23 cellular contexts compared by ENCODE assay signal in the genomic region with DNA sequence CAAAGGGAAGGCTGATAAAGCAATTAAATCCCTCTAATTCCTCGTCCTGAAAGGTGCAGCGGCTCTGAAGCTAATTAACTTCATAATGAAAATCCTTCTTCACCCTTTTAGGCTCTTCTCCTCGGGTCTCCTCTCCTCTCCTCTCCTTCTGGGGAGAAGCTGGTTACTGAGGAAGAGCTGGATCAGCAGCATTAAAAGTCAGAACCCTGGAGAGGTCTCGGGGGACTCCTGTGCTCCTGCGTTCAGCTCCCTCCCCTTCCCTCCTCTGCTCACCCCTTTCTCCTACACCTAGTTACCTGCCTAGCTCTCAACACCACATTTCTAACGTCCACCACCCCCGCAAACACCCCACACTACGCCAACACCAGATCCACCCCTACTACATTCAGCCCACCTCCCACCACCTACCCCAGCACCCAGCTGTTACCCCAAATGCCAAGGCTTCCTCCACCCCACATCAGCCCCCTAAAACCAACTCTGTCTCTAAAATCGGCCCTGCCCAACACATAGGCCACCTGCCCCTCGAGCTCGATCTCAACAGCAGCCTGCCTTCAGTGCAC. TPM values are rescaled to one million over a fixed set of nuclear protein-coding genes. Genes with fewer than 3 reads are reported as not detected.
DNase-seq lines count a peak whose midpoint lies in the region; ATAC-seq and TF ChIP-seq lines count a peak whose summit lies in the region.
"Had no signal": no experiment of that assay in that cellular context is flagged by ENCODE, and none has a peak within 500 bp of the region (broad histone marks: within the 10 kb centered on the region; RNA-seq: fewer than 3 reads in every experiment).

No MANE protein-coding gene starts in this region.

- H3K36me3 Mint-ChIP-seq in CD14-positive monocyte, result no peaks in the 10 kb centered on the region
- no peaks in the 10 kb centered on the region for H3K36me3 Mint-ChIP-seq in stimulated activated memory B cell treated with anti-CD40 and anti-IgM and Interleukin-4, amounts not matched to agents 10 μg/mL and 1 μg/mL and 100 μg/mL, for 72 hours
- H3K36me3 Mint-ChIP-seq: CD4-positive, alpha-beta memory T cell had no signal

- ATAC-seq in stimulated activated memory B cell treated with anti-CD40 and anti-IgM and Interleukin-4, amounts not matched to agents 10 μg/mL and 1 μg/mL and 100 μg/mL, for 72 hours, result peak; percentile 5
- no peak for ATAC-seq in HG02840 (IDR thresholded peaks at IDR 0.05; ENCODE audit: low FRiP score, unreplicated experiment)
- ATAC-seq: K562, Right ventricle myocardium inferior had no signal

- no peak for TF ChIP-seq CTCF in CD14-positive monocyte (IDR thresholded peaks at IDR 0.05)

- TF ChIP-seq EP300 in Ishikawa (IDR thresholded peaks at IDR 0.05; ENCODE audit: borderline replicate concordance), result no peak

- peaks cover 33 to 62% (median 34%) of the 10 kb centered on the region in 3 donors for H3K27me3 Mint-ChIP-seq in CD14-positive monocyte (ENCODE audit: low read depth in 3 of 3)
- H3K27me3 Mint-ChIP-seq in stimulated activated memory B cell treated with anti-CD40 and anti-IgM and Interleukin-4, amounts not matched to agents 10 μg/mL and 1 μg/mL and 100 μg/mL, for 72 hours, result peaks cover 63% of the 10 kb centered on the region

- DNase-seq in CD14-positive monocyte (ENCODE audit: low spot score), result peak; percentile 17
- peak; percentile 48 for DNase-seq in iPS-NIHi11 (ENCODE audit: low spot score)
- no peak for DNase-seq in posterior cingulate gyrus
- no peak for DNase-seq in activated CD8-positive, alpha-beta memory T cell treated with anti-CD3 and anti-CD28 coated beads, Interleukin-2, amount 50 U/mL, for 4 hours
- DNase-seq: AML-193; CD4-positive, alpha-beta memory T cell; COR-L47; DMS53; GM23248; Kasumi-1; NCI-H1092 treated with DMSO at 0.1 percent for 48 hours; NCI-H187; NCI-H2107; NCI-H524; NCI-H748 treated with DMSO at 0.1 percent for 48 hours; NK-92 treated with Interleukin-12 subunit alpha and Interleukin-12 subunit beta, amount 100 ng/mL, for 24 hours; PC-9; SJCRH30 had no signal

- H3K4me3 Mint-ChIP-seq in CD14-positive monocyte, result peak overlapping the region in 1 of 2 donors; percentile 35
- no peak overlapping the region for H3K4me3 Mint-ChIP-seq in stimulated activated memory B cell treated with anti-CD40 and anti-IgM and Interleukin-4, amounts not matched to agents 10 μg/mL and 1 μg/mL and 100 μg/mL, for 72 hours
- H3K4me3 Mint-ChIP-seq: CD4-positive, alpha-beta memory T cell had no signal

- peaks cover 0 to 13% (median 0%) of the 10 kb centered on the region in 7 donors for H3K9me3 Mint-ChIP-seq in CD14-positive monocyte
- H3K9me3 Mint-ChIP-seq in stimulated activated memory B cell treated with anti-CD40 and anti-IgM and Interleukin-4, amounts not matched to agents 10 μg/mL and 1 μg/mL and 100 μg/mL, for 72 hours, result peaks cover 3% of the 10 kb centered on the region

- H3K27ac Mint-ChIP-seq in CD14-positive monocyte, result no peak overlapping the region
- no peak overlapping the region for H3K27ac Mint-ChIP-seq in stimulated activated memory B cell treated with anti-CD40 and anti-IgM and Interleukin-4, amounts not matched to agents 10 μg/mL and 1 μg/mL and 100 μg/mL, for 72 hours
- H3K27ac Mint-ChIP-seq: CD4-positive, alpha-beta memory T cell had no signal

- no peak for TF ChIP-seq RAD21 in Ishikawa (IDR thresholded peaks at IDR 0.05; ENCODE audit: low read depth)

- H3K4me1 Mint-ChIP-seq in CD14-positive monocyte, result no peaks in the 10 kb centered on the region
- no peaks in the 10 kb centered on the region for H3K4me1 Mint-ChIP-seq in stimulated activated memory B cell treated with anti-CD40 and anti-IgM and Interleukin-4, amounts not matched to agents 10 μg/mL and 1 μg/mL and 100 μg/mL, for 72 hours
- H3K4me1 Mint-ChIP-seq: CD4-positive, alpha-beta memory T cell had no signal

- intact Hi-C loops in CD14-positive monocyte (cut with micrococcal nuclease) (no loop called here), posterior cingulate gyrus (cut with DNase I) (no loop called here)

TF ChIP-seq in Ishikawa, 13 proteins besides CTCF, POLR2A, EP300 and RAD21:
- TF ChIP-seq, protein P1, sequence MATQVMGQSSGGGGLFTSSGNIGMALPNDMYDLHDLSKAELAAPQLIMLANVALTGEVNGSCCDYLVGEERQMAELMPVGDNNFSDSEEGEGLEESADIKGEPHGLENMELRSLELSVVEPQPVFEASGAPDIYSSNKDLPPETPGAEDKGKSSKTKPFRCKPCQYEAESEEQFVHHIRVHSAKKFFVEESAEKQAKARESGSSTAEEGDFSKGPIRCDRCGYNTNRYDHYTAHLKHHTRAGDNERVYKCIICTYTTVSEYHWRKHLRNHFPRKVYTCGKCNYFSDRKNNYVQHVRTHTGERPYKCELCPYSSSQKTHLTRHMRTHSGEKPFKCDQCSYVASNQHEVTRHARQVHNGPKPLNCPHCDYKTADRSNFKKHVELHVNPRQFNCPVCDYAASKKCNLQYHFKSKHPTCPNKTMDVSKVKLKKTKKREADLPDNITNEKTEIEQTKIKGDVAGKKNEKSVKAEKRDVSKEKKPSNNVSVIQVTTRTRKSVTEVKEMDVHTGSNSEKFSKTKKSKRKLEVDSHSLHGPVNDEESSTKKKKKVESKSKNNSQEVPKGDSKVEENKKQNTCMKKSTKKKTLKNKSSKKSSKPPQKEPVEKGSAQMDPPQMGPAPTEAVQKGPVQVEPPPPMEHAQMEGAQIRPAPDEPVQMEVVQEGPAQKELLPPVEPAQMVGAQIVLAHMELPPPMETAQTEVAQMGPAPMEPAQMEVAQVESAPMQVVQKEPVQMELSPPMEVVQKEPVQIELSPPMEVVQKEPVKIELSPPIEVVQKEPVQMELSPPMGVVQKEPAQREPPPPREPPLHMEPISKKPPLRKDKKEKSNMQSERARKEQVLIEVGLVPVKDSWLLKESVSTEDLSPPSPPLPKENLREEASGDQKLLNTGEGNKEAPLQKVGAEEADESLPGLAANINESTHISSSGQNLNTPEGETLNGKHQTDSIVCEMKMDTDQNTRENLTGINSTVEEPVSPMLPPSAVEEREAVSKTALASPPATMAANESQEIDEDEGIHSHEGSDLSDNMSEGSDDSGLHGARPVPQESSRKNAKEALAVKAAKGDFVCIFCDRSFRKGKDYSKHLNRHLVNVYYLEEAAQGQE (IDR thresholded peaks at IDR 0.05; ENCODE audit: low read depth), result peak; percentile 73
- no peak for TF ChIP-seq ZBTB7A (IDR thresholded peaks at IDR 0.05; ENCODE audit: low read depth)

RNA-seq across cellular contexts. Expression of gene SLF2, which starts 53.5 kb away (rescaled TPM):
- polyA plus RNA-seq in CD14-positive monocyte, result 1 to 10 TPM; 5.8 to 6.4 TPM

Comparison
In these comparisons a context has a peak if more than half of its experiments do, and no peak if none do; other contexts are left out.
1. DNase-seq: peak in CD14-positive monocyte (single experiment) and iPS-NIHi11 (single experiment); none in posterior cingulate gyrus (0 of 10) and activated CD8-positive, alpha-beta memory T cell treated with anti-CD3 and anti-CD28 coated beads, Interleukin-2, amount 50 U/mL, for 4 hours (single experiment).